Comparison of ENCODE assay signal across 2 cellular contexts in the genomic region with DNA sequence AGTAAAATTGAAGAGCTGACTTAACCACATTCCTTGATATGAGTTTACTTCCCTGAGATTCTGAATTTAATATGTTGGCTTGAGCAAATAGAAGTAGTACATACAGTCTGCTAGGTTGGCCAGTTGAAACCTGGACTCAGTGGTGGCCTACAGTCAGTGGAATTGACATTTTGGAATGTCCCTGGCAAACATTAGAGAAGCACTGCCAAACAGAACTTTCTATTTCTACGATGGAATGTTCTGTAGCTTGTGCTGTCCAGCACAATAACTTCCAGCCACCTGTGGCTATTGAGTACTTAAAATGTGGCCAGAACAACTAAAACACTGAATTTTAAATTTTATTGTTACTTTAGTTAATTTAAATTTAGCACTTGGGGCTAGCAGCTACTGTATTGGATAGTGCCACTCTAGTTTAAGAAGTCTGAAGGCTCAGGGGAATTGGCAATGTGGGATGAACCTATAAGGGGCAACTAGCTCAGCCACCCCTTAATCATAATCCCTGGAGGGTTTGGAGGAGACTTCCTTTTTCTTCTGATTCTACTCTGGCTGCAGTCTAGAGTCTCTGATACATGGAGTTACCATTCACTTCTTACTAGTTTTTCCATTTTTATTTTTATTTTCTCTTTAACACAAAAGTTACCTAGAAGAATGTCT.
TF ChIP-seq lines count a peak whose summit lies in the region.

No MANE protein-coding gene starts in this region.

TF ChIP-seq in liver, 16 proteins besides CTCF, POLR2A, EP300 and RAD21:
- TF ChIP-seq FOXA1 (IDR thresholded peaks at IDR 0.05) (peak; percentile 25), YY1 (IDR thresholded peaks at IDR 0.05) (peak; percentile 67), RXRA (IDR thresholded peaks at IDR 0.05) (peak in 1 of 2 donors; percentile 26), FOXA2 (IDR thresholded peaks at IDR 0.05) (peak; percentile 28), EGR1 (IDR thresholded peaks at IDR 0.05; ENCODE audit: low read depth in 2 of 2) (no peak), SP1 (IDR thresholded peaks at IDR 0.05) (peak; percentile 41), GABPA (IDR thresholded peaks at IDR 0.05 in 1 of 2, conservative IDR thresholded peaks at IDR 0.05 in 1 of 2) (no peak), HNF4A (conservative IDR thresholded peaks at IDR 0.05) (peak in 1 of 2 donors; percentile 35)
- TF ChIP-seq, protein P1, sequence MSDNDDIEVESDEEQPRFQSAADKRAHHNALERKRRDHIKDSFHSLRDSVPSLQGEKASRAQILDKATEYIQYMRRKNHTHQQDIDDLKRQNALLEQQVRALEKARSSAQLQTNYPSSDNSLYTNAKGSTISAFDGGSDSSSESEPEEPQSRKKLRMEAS (IDR thresholded peaks at IDR 0.05), result peak; percentile 50
- TF ChIP-seq, protein P2, sequence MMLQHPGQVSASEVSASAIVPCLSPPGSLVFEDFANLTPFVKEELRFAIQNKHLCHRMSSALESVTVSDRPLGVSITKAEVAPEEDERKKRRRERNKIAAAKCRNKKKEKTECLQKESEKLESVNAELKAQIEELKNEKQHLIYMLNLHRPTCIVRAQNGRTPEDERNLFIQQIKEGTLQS (IDR thresholded peaks at IDR 0.05), result no peak
- TF ChIP-seq, protein P3, sequence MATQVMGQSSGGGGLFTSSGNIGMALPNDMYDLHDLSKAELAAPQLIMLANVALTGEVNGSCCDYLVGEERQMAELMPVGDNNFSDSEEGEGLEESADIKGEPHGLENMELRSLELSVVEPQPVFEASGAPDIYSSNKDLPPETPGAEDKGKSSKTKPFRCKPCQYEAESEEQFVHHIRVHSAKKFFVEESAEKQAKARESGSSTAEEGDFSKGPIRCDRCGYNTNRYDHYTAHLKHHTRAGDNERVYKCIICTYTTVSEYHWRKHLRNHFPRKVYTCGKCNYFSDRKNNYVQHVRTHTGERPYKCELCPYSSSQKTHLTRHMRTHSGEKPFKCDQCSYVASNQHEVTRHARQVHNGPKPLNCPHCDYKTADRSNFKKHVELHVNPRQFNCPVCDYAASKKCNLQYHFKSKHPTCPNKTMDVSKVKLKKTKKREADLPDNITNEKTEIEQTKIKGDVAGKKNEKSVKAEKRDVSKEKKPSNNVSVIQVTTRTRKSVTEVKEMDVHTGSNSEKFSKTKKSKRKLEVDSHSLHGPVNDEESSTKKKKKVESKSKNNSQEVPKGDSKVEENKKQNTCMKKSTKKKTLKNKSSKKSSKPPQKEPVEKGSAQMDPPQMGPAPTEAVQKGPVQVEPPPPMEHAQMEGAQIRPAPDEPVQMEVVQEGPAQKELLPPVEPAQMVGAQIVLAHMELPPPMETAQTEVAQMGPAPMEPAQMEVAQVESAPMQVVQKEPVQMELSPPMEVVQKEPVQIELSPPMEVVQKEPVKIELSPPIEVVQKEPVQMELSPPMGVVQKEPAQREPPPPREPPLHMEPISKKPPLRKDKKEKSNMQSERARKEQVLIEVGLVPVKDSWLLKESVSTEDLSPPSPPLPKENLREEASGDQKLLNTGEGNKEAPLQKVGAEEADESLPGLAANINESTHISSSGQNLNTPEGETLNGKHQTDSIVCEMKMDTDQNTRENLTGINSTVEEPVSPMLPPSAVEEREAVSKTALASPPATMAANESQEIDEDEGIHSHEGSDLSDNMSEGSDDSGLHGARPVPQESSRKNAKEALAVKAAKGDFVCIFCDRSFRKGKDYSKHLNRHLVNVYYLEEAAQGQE (IDR thresholded peaks at IDR 0.05), result peak; percentile 97
TF ChIP-seq in liver: peak in this region for 8.

TF ChIP-seq in HepG2, 621 proteins besides CTCF, POLR2A, EP300 and RAD21:
- TF ChIP-seq ZNF749 (CRISPR knock-in tag; IDR thresholded peaks at IDR 0.05; ENCODE audit: borderline replicate concordance) (no peak), SP4 (CRISPR knock-in tag; IDR thresholded peaks at IDR 0.05) (no peak), ZNF30 (CRISPR knock-in tag; IDR thresholded peaks at IDR 0.05) (no peak), SALL1 (CRISPR knock-in tag; IDR thresholded peaks at IDR 0.05) (no peak), PHF5A (CRISPR knock-in tag; IDR thresholded peaks at IDR 0.05; ENCODE audit: low read depth, unreplicated experiment) (no peak), ZNF367 (CRISPR knock-in tag; IDR thresholded peaks at IDR 0.05; ENCODE audit: borderline replicate concordance) (no peak), ZFP36L2 (CRISPR knock-in tag; IDR thresholded peaks at IDR 0.05) (no peak)
- TF ChIP-seq, protein P4, sequence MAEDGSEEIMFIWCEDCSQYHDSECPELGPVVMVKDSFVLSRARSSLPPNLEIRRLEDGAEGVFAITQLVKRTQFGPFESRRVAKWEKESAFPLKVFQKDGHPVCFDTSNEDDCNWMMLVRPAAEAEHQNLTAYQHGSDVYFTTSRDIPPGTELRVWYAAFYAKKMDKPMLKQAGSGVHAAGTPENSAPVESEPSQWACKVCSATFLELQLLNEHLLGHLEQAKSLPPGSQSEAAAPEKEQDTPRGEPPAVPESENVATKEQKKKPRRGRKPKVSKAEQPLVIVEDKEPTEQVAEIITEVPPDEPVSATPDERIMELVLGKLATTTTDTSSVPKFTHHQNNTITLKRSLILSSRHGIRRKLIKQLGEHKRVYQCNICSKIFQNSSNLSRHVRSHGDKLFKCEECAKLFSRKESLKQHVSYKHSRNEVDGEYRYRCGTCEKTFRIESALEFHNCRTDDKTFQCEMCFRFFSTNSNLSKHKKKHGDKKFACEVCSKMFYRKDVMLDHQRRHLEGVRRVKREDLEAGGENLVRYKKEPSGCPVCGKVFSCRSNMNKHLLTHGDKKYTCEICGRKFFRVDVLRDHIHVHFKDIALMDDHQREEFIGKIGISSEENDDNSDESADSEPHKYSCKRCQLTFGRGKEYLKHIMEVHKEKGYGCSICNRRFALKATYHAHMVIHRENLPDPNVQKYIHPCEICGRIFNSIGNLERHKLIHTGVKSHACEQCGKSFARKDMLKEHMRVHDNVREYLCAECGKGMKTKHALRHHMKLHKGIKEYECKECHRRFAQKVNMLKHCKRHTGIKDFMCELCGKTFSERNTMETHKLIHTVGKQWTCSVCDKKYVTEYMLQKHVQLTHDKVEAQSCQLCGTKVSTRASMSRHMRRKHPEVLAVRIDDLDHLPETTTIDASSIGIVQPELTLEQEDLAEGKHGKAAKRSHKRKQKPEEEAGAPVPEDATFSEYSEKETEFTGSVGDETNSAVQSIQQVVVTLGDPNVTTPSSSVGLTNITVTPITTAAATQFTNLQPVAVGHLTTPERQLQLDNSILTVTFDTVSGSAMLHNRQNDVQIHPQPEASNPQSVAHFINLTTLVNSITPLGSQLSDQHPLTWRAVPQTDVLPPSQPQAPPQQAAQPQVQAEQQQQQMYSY (CRISPR knock-in tag; IDR thresholded peaks at IDR 0.05), result no peak
- TF ChIP-seq, protein P5, sequence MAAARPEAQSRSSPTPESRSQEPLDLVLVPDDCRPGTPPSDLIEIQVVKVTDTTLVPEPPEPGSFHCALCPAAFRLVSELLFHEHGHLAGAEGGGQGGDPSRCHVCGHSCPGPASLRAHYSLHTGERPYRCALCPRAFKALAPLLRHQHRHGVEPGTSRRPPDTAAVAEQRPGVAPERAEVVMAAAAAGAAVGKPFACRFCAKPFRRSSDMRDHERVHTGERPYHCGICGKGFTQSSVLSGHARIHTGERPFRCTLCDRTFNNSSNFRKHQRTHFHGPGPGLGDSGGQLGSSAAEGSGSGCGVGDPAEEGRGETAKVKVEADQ (CRISPR knock-in tag; IDR thresholded peaks at IDR 0.05; ENCODE audit: borderline replicate concordance), result no peak
